ENCODE assay signal across 10 cellular contexts in genomic region chr11:76769071-76769560, GRCh38. TPM values are rescaled to one million over a fixed set of nuclear protein-coding genes. Genes with fewer than 3 reads are reported as not detected.
DNase-seq lines count a peak whose midpoint lies in the region; ATAC-seq and TF ChIP-seq lines count a peak whose summit lies in the region.
"Had no signal": no experiment of that assay in that cellular context is flagged by ENCODE, and none has a peak within 500 bp of the region (broad histone marks: within the 10 kb centered on the region; RNA-seq: fewer than 3 reads in every experiment).

No MANE protein-coding gene starts in this region.

- peak overlapping the region; percentile 52 for H3K27ac ChIP-seq in AG04450 (ENCODE audit: low read depth, low read length)
- H3K27ac ChIP-seq in HUES48 (ENCODE audit: low read depth, low read length): peak overlapping the region; percentile 34
- peak overlapping the region; percentile 41 for H3K27ac ChIP-seq in mesodermal cell (ENCODE audit: low read depth, low read length, severe bottlenecking)
- H3K27ac ChIP-seq in dorsolateral prefrontal cortex: no peak overlapping the region

- TF ChIP-seq CTCF in AG04450 (IDR thresholded peaks at IDR 0.05; ENCODE audit: low read depth, low read length): no peak
- TF ChIP-seq CTCF in MCF 10A (IDR thresholded peaks at IDR 0.05; ENCODE audit: unreplicated experiment): no peak
- TF ChIP-seq CTCF in dorsolateral prefrontal cortex (IDR thresholded peaks at IDR 0.05 in 54 of 56, conservative IDR thresholded peaks at IDR 0.05 in 2 of 56; ENCODE audit: low read depth in 1 of 56, partially characterized antibody in 56 of 56): no peak

- no peak for DNase-seq in AG04450 (ENCODE audit: low read depth, low spot score)
- no peak for DNase-seq in MCF 10A (ENCODE audit: unreplicated experiment)
- no peak for DNase-seq in dorsolateral prefrontal cortex
- DNase-seq in cerebellar nuclear complex (lab: John Stamatoyannopoulos, UW): no peak
- DNase-seq: NCI-H1417 treated with DMSO at 0.1 percent for 48 hours had no signal

- ATAC-seq in GM21717 (IDR thresholded peaks at IDR 0.05; ENCODE audit: unreplicated experiment): no peak
- no peak for ATAC-seq in HG03196 (IDR thresholded peaks at IDR 0.05; ENCODE audit: unreplicated experiment)

- no TSS peak for BruUV-seq in MCF 10A (replicated peaks; lab: Mats Ljungman, UMichigan)

- no peaks in the 10 kb centered on the region for H3K9me3 Mint-ChIP-seq in MCF 10A (ENCODE audit: unreplicated experiment)

- WGBS in mesodermal cell (ENCODE audit: insufficient coverage in 2 of 2), 2 experiments: 47 to 59% methylated on average over 6 to 7 of the region's 8 CpGs

- no peaks in the 10 kb centered on the region for H3K36me3 Mint-ChIP-seq in MCF 10A (ENCODE audit: insufficient read depth, unreplicated experiment)

- H3K4me3 ChIP-seq in AG04450 (ENCODE audit: low read depth, low read length): no peak overlapping the region
- H3K4me3 ChIP-seq in HUES48 (ENCODE audit: low read depth, low read length): no peak overlapping the region
- H3K4me3 ChIP-seq in mesodermal cell (ENCODE audit: extremely low read depth, insufficient read depth, low read length, poor library complexity, severe bottlenecking): no peak overlapping the region
- H3K4me3 ChIP-seq in dorsolateral prefrontal cortex: no peak overlapping the region
- H3K4me3 ChIP-seq: gastrocnemius medialis had no signal

- H3K4me1 ChIP-seq in HUES48 (ENCODE audit: control insufficient read depth, insufficient read depth, low read length) (peaks cover 41% of the 10 kb centered on the region), mesodermal cell (ENCODE audit: control insufficient read depth, insufficient read depth, low read length, poor library complexity, severe bottlenecking) (peaks cover 35% of the 10 kb centered on the region)

- POLR2A ChIA-PET in AG04450 (lab: Yijun Ruan, JAX): no interaction called here
- POLR2A ChIA-PET in MCF 10A (lab: Yijun Ruan, JAX): interaction anchor here (2.0 to 6.5 kb wide), 4 partner anchors 13 to 23 kb away, joined by 13 to 83 read pairs (median 49); partner anchors contain the start of gene TSKU

- no peak overlapping the region for H3K27ac Mint-ChIP-seq in MCF 10A (ENCODE audit: low read depth, unreplicated experiment)

- intact Hi-C loops in MCF 10A (cut with micrococcal nuclease) (no loop called here), dorsolateral prefrontal cortex (cut with DNase I) (no loop called here)

- H3K36me3 ChIP-seq in HUES48 (ENCODE audit: control insufficient read depth, insufficient read depth, low read length) (no peaks in the 10 kb centered on the region), mesodermal cell (ENCODE audit: control insufficient read depth, insufficient read depth, low read length) (no peaks in the 10 kb centered on the region)
- H3K36me3 ChIP-seq: gastrocnemius medialis had no signal

- H3K9me3 ChIP-seq in AG04450 (ENCODE audit: control insufficient read depth, insufficient read depth, low read length): no peaks in the 10 kb centered on the region
- no peaks in the 10 kb centered on the region for H3K9me3 ChIP-seq in HUES48 (ENCODE audit: control insufficient read depth, insufficient read depth, low read length)
- H3K9me3 ChIP-seq in mesodermal cell (ENCODE audit: control insufficient read depth, low read length): no peaks in the 10 kb centered on the region
- H3K9me3 ChIP-seq: gastrocnemius medialis had no signal

- no peaks in the 10 kb centered on the region for H3K27me3 Mint-ChIP-seq in MCF 10A (ENCODE audit: insufficient read depth, unreplicated experiment)

- no peaks in the 10 kb centered on the region for H3K27me3 ChIP-seq in AG04450 (ENCODE audit: control insufficient read depth, insufficient read depth, low read length)
- H3K27me3 ChIP-seq in HUES48 (ENCODE audit: control insufficient read depth, insufficient read depth, low read length): no peaks in the 10 kb centered on the region
- H3K27me3 ChIP-seq in dorsolateral prefrontal cortex: no peaks in the 10 kb centered on the region
- H3K27me3 ChIP-seq: gastrocnemius medialis had no signal

- peak overlapping the region; percentile 4 for H3K4me3 Mint-ChIP-seq in MCF 10A (ENCODE audit: unreplicated experiment)

- CTCF ChIA-PET in AG04450 (lab: Charles Lee) (interaction anchor here (1.2 kb wide), 1 partner anchor 150 kb away, joined by 4 read pairs; no protein-coding TSS in a partner anchor), MCF 10A (lab: Yijun Ruan, JAX) (interaction anchor here (0.6 to 2.4 kb wide), 3 partner anchors 29 to 35 kb away, joined by 3 to 9 read pairs (median 4); no protein-coding TSS in a partner anchor)

- H3K4me1 Mint-ChIP-seq in MCF 10A (ENCODE audit: insufficient read depth, unreplicated experiment): peaks cover 68% of the 10 kb centered on the region

- no peak overlapping the region for H3K9ac ChIP-seq in HUES48 (ENCODE audit: low read depth, low read length)

RNA-seq across cellular contexts. Expression of gene TSKU, which starts 14.0 kb away (rescaled TPM):
- 28.8 and 36.5 TPM in 2 replicates for polyA plus RNA-seq in AG04450 (2011; rRNA removed)
- 26.7 and 30.7 TPM in 2 replicates for polyA minus RNA-seq in AG04450 (2011; rRNA and poly(A)+ RNA removed)
- total RNA-seq in MCF 10A (2022): 18.4 and 20.1 TPM in 2 replicates
- polyA plus RNA-seq in mesodermal cell (2013, experiment 1 of 2): 33.1 TPM
- polyA plus RNA-seq in mesodermal cell (2013, experiment 2 of 2): 33.0 TPM
- 1 to 10 TPM; 1.3 to 8.5 (median 3.4) TPM for total RNA-seq in dorsolateral prefrontal cortex

Comparison
In these comparisons a context has a peak if more than half of its experiments do, and no peak if none do; other contexts are left out.
1. H3K27ac ChIP-seq: peak in AG04450 (single experiment), HUES48 (single experiment) and mesodermal cell (single experiment); none in dorsolateral prefrontal cortex (0 of 59).